In genomic region chr19:48466571-48467325, GRCh38 we compare ENCODE assay signal across 2 cellular contexts.
TF ChIP-seq lines count a peak whose summit lies in the region.

No MANE protein-coding gene starts in this region.

TF ChIP-seq in K562, 482 proteins besides CTCF, POLR2A, EP300 and RAD21:
- no peak for TF ChIP-seq ZNF280A (IDR thresholded peaks at IDR 0.05; ENCODE audit: low read depth, partially characterized antibody)
- TF ChIP-seq RBM25 (IDR thresholded peaks at IDR 0.05; ENCODE audit: low read depth, low read length, severe bottlenecking), result no peak
- TF ChIP-seq SAFB2 (IDR thresholded peaks at IDR 0.05; ENCODE audit: borderline replicate concordance, low read depth, low read length, severe bottlenecking), result no peak
- TF ChIP-seq BCLAF1 (IDR thresholded peaks at IDR 0.05; ENCODE audit: borderline replicate concordance in 1 of 2, control insufficient read depth in 1 of 2, low read depth in 2 of 2, low read length in 1 of 2), result no peak
- TF ChIP-seq USF1 (CRISPR knock-in tag; IDR thresholded peaks at IDR 0.05), result no peak
- no peak for TF ChIP-seq ZBTB34 (CRISPR knock-in tag; IDR thresholded peaks at IDR 0.05)
- TF ChIP-seq TCF7 (IDR thresholded peaks at IDR 0.05; ENCODE audit: borderline replicate concordance), result no peak
- no peak for TF ChIP-seq ZNF785 (CRISPR knock-in tag; IDR thresholded peaks at IDR 0.05)
- TF ChIP-seq ZNF263 (CRISPR knock-in tag; IDR thresholded peaks at IDR 0.05; ENCODE audit: borderline replicate concordance), result no peak
- no peak for TF ChIP-seq ZBTB43 (CRISPR knock-in tag; IDR thresholded peaks at IDR 0.05)
- no peak for TF ChIP-seq HMGXB4 (CRISPR knock-in tag; IDR thresholded peaks at IDR 0.05)
- TF ChIP-seq ZSCAN29 (IDR thresholded peaks at IDR 0.05), result no peak
- TF ChIP-seq SOX6 (IDR thresholded peaks at IDR 0.05), result no peak
- no peak for TF ChIP-seq NBN (IDR thresholded peaks at IDR 0.05; ENCODE audit: low read depth)
- TF ChIP-seq CBX3 (IDR thresholded peaks at IDR 0.05; ENCODE audit: borderline replicate concordance in 1 of 2, low read length in 2 of 2), result no peak
- no peak for TF ChIP-seq ZNF717 (CRISPR knock-in tag; IDR thresholded peaks at IDR 0.05)

TF ChIP-seq in HepG2, 621 proteins besides CTCF, POLR2A, EP300 and RAD21:
- TF ChIP-seq RARG (CRISPR knock-in tag; IDR thresholded peaks at IDR 0.05; ENCODE audit: low read depth), result no peak
- no peak for TF ChIP-seq ZNF383 (CRISPR knock-in tag; IDR thresholded peaks at IDR 0.05; ENCODE audit: borderline replicate concordance)
